ENCODE assay signal across 28 cellular contexts in the genomic region with DNA sequence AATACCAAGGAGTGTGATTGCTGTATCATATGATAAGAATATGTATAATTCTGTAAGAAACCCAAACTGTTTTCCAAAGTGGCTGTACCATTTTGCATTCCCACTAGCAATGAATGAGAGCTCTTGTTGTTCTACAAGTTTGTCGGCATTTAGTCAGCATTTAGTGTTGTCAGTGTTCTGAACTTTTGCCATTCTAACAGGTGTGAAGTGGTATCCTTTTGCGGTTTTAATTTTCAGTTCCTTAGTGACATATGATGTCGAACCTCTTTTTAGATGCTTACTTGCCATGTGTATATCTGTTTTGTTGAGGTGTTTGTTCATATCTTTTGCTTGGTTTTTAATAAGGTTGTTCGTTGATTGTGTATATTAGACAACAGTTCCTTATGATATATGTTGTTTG.
"Had no signal": no experiment of that assay in that cellular context is flagged by ENCODE, and none has a peak within 500 bp of the region (broad histone marks: within the 10 kb centered on the region; RNA-seq: fewer than 3 reads in every experiment).

No MANE protein-coding gene starts in this region.

- H3K4me3 Mint-ChIP-seq: dendritic cell treated with granulocyte-macrophage colony-stimulating factor and Interleukin-4, amounts not matched to agents 40 ng/mL and 50 ng/mL, for 4 days; effector memory CD8-positive, alpha-beta T cell; endodermal cell; mesothelial cell of epicardium; naive B cell; naive thymus-derived CD8-positive, alpha-beta T cell had no signal

- H3K9me3 ChIP-seq: esophagus squamous epithelium, gastrocnemius medialis, left lung, lower lobe of right lung, mucosa of descending colon had no signal

- H3K4me1 Mint-ChIP-seq: endodermal cell, mesothelial cell of epicardium had no signal

- H3K27me3 Mint-ChIP-seq: dendritic cell treated with granulocyte-macrophage colony-stimulating factor and Interleukin-4, amounts not matched to agents 40 ng/mL and 50 ng/mL, for 4 days; effector memory CD8-positive, alpha-beta T cell; naive B cell; naive thymus-derived CD8-positive, alpha-beta T cell had no signal

- H3K36me3 ChIP-seq: esophagus squamous epithelium, gastrocnemius medialis, heart right ventricle, left lung, lower lobe of right lung had no signal

- ATAC-seq: effector memory CD8-positive, alpha-beta T cell; esophagus mucosa; gastrocnemius medialis; heart right ventricle; left cardiac atrium; left lung; left ventricle myocardium superior; lower lobe of right lung; mucosa of descending colon; naive thymus-derived CD8-positive, alpha-beta T cell had no signal

- H3K36me3 Mint-ChIP-seq: mesothelial cell of epicardium, naive B cell had no signal

- H3K27ac Mint-ChIP-seq: dendritic cell treated with granulocyte-macrophage colony-stimulating factor and Interleukin-4, amounts not matched to agents 40 ng/mL and 50 ng/mL, for 4 days; effector memory CD8-positive, alpha-beta T cell; endodermal cell; mesothelial cell of epicardium; naive B cell; naive thymus-derived CD8-positive, alpha-beta T cell had no signal

- DNase-seq: cortex of kidney; effector CD8-positive, alpha-beta T cell; effector memory CD8-positive, alpha-beta T cell; endodermal cell; erythroblast; esophagus squamous epithelium; foreskin fibroblast; foreskin melanocyte; gastrocnemius medialis; glutamatergic neuron; head of caudate nucleus; heart right ventricle; hippocampal formation; left cardiac atrium; left lung; left ventricle myocardium superior; lower lobe of right lung; mesenchymal stem cell; mucosa of descending colon; naive B cell; naive thymus-derived CD8-positive, alpha-beta T cell had no signal

- FAIRE-seq: endometrium, islet of Langerhans, keratinocyte had no signal

- H3K4me3 ChIP-seq: esophagus squamous epithelium, gastrocnemius medialis, heart right ventricle, left lung, lower lobe of right lung, mucosa of descending colon had no signal

- H3K27me3 ChIP-seq: esophagus squamous epithelium, gastrocnemius medialis, heart right ventricle, left lung had no signal

- H3K4me1 ChIP-seq: esophagus squamous epithelium, gastrocnemius medialis, heart right ventricle, left lung, lower lobe of right lung had no signal

- H3K9me3 Mint-ChIP-seq: dendritic cell treated with granulocyte-macrophage colony-stimulating factor and Interleukin-4, amounts not matched to agents 40 ng/mL and 50 ng/mL, for 4 days; endodermal cell; mesothelial cell of epicardium had no signal

- H3K27ac ChIP-seq: epithelial cell of prostate, esophagus squamous epithelium, gastrocnemius medialis, heart right ventricle, left lung, lower lobe of right lung had no signal
